In the genomic region with DNA sequence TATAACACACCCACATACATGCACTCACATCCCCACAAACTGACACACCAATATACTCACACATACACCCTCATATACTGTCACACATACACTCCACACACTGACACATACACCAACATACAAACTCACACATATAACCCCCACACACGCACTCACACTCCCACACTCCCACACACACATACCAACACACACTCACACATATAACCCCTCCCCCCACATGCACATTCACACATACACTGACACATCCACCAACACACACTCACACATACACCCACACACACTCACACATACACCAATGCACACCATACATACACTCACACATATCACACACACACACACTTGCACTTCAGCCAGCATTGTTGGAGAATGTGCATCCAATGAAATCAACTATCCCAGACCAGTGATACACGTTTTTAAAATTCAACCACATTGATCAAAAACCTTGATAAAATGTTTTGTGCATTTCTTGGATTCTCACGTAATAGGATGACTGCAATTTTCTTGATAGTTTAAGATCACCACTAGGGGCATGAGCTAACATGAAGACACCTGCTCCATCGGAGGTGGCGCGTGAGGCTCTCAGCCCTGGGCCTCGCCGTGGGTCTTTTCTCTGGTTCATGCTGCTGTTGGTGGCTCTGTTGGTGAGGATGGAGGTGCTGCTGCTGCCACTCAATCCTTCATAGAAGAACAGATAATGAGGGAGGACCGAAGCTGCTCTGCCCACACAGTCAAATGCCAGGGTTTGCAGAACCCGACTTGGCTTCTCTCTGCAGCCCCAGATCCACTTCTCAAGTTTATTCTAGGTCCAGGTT, we compare ENCODE assay signal across 9 cellular contexts. TPM values are rescaled to one million over a fixed set of nuclear protein-coding genes. Genes with fewer than 3 reads are reported as not detected.
DNase-seq lines count a peak whose midpoint lies in the region; ATAC-seq and TF ChIP-seq lines count a peak whose summit lies in the region.
"Had no signal": no experiment of that assay in that cellular context is flagged by ENCODE, and none has a peak within 500 bp of the region (broad histone marks: within the 10 kb centered on the region; RNA-seq: fewer than 3 reads in every experiment).

No MANE protein-coding gene starts in this region.

- H2AFZ ChIP-seq in hepatocyte, result no peak overlapping the region

- DNase-seq in left ventricle myocardium inferior (no peak), Right ventricle myocardium superior (no peak), SK-N-DZ (ENCODE audit: low spot score) (peak; percentile 63), hepatocyte (ENCODE audit: low spot score) (peak; percentile 26), cerebellar cortex (ENCODE audit: low spot score) (no peak)
- DNase-seq in activated naive CD4-positive, alpha-beta T cell treated with anti-CD3 and anti-CD28 coated beads, Interleukin-2, amount 10 ng/mL, durations not matched to agents 7 days and 5 days, result no peak
- DNase-seq in activated CD4-positive, alpha-beta T cell treated with anti-CD3 and anti-CD28 coated beads, Interleukin-2, amount 50 U/mL, for 48 hours, result no peak

- no peak overlapping the region for H3K4me3 ChIP-seq in left ventricle myocardium inferior
- H3K4me3 ChIP-seq in hepatocyte, result no peak overlapping the region

- no peaks in the 10 kb centered on the region for H3K9me2 ChIP-seq in hepatocyte (replicated peaks; ENCODE audit: insufficient read depth)

- H3K4me3 Mint-ChIP-seq in activated naive CD4-positive, alpha-beta T cell treated with anti-CD3 and anti-CD28 coated beads, Interleukin-2, amount 10 ng/mL, durations not matched to agents 7 days and 5 days, result no peak overlapping the region
- H3K4me3 Mint-ChIP-seq: stimulated activated memory B cell treated with anti-CD40 and anti-IgM and Interleukin-4, amounts not matched to agents 10 μg/mL and 1 μg/mL and 100 μg/mL, for 72 hours had no signal

- no peaks in the 10 kb centered on the region for H3K9me3 ChIP-seq in left ventricle myocardium inferior (replicated peaks)
- no peaks in the 10 kb centered on the region for H3K9me3 ChIP-seq in hepatocyte (ENCODE audit: low read depth)

- H3K79me2 ChIP-seq in hepatocyte, result no peaks in the 10 kb centered on the region

- peaks cover 9% of the 10 kb centered on the region for H3K4me1 ChIP-seq in left ventricle myocardium inferior
- peaks cover 10% of the 10 kb centered on the region for H3K4me1 ChIP-seq in hepatocyte (ENCODE audit: insufficient read depth)

- ATAC-seq in Right ventricle myocardium superior (ENCODE audit: poor library complexity), result no peak
- no peak for ATAC-seq in HG02623 (IDR thresholded peaks at IDR 0.05; ENCODE audit: unreplicated experiment)
- ATAC-seq: stimulated activated memory B cell treated with anti-CD40 and anti-IgM and Interleukin-4, amounts not matched to agents 10 μg/mL and 1 μg/mL and 100 μg/mL, for 72 hours had no signal

- no peaks in the 10 kb centered on the region for H3K36me3 Mint-ChIP-seq in activated naive CD4-positive, alpha-beta T cell treated with anti-CD3 and anti-CD28 coated beads, Interleukin-2, amount 10 ng/mL, durations not matched to agents 7 days and 5 days
- H3K36me3 Mint-ChIP-seq: stimulated activated memory B cell treated with anti-CD40 and anti-IgM and Interleukin-4, amounts not matched to agents 10 μg/mL and 1 μg/mL and 100 μg/mL, for 72 hours had no signal

- CTCF ChIA-PET in activated naive CD4-positive, alpha-beta T cell treated with anti-CD3 and anti-CD28 coated beads, Interleukin-2, amount 10 ng/mL, durations not matched to agents 7 days and 5 days (lab: Charles Lee), result interaction anchor here (0.8 to 2.1 kb wide), 2 partner anchors 11 to 12 kb away, joined by 3 to 5 read pairs; no protein-coding TSS in a partner anchor

- no peak overlapping the region for H3K4me2 ChIP-seq in hepatocyte

- TF ChIP-seq CTCF in left ventricle myocardium inferior (IDR thresholded peaks at IDR 0.05; ENCODE audit: borderline replicate concordance) (peak; percentile 32), hepatocyte (IDR thresholded peaks at IDR 0.05; ENCODE audit: poor library complexity) (peak; percentile 37)

- H3K27me3 Mint-ChIP-seq in activated naive CD4-positive, alpha-beta T cell treated with anti-CD3 and anti-CD28 coated beads, Interleukin-2, amount 10 ng/mL, durations not matched to agents 7 days and 5 days, result peaks cover 3% of the 10 kb centered on the region
- H3K27me3 Mint-ChIP-seq: stimulated activated memory B cell treated with anti-CD40 and anti-IgM and Interleukin-4, amounts not matched to agents 10 μg/mL and 1 μg/mL and 100 μg/mL, for 72 hours had no signal

- H3K4me1 Mint-ChIP-seq in activated naive CD4-positive, alpha-beta T cell treated with anti-CD3 and anti-CD28 coated beads, Interleukin-2, amount 10 ng/mL, durations not matched to agents 7 days and 5 days, result no peaks in the 10 kb centered on the region

- H3K36me3 ChIP-seq in left ventricle myocardium inferior (no peaks in the 10 kb centered on the region), hepatocyte (replicated peaks; ENCODE audit: insufficient read depth, low read depth) (no peaks in the 10 kb centered on the region)

- no peaks in the 10 kb centered on the region for H4K20me1 ChIP-seq in hepatocyte (ENCODE audit: insufficient read depth, poor library complexity, severe bottlenecking)

- no peaks in the 10 kb centered on the region for H3K9me3 Mint-ChIP-seq in activated naive CD4-positive, alpha-beta T cell treated with anti-CD3 and anti-CD28 coated beads, Interleukin-2, amount 10 ng/mL, durations not matched to agents 7 days and 5 days
- H3K9me3 Mint-ChIP-seq: stimulated activated memory B cell treated with anti-CD40 and anti-IgM and Interleukin-4, amounts not matched to agents 10 μg/mL and 1 μg/mL and 100 μg/mL, for 72 hours had no signal

- H3K27me3 ChIP-seq in left ventricle myocardium inferior (ENCODE audit: low read depth), result no peaks in the 10 kb centered on the region
- H3K27me3 ChIP-seq in hepatocyte, result no peaks in the 10 kb centered on the region

- H3K27ac ChIP-seq in left ventricle myocardium inferior (replicated peaks) (no peak overlapping the region), hepatocyte (no peak overlapping the region)

- 68% methylated on average over 10 of the region's 10 CpGs for WGBS in hepatocyte (ENCODE audit: low lambda C conversion rate, missing lambda C conversion rate)

- intact Hi-C loops in left ventricle myocardium inferior (cut with micrococcal nuclease), result no loop called here
- intact Hi-C loops in Right ventricle myocardium superior (cut with DNase I), result no loop called here

- no peak overlapping the region for H3K27ac Mint-ChIP-seq in activated naive CD4-positive, alpha-beta T cell treated with anti-CD3 and anti-CD28 coated beads, Interleukin-2, amount 10 ng/mL, durations not matched to agents 7 days and 5 days
- H3K27ac Mint-ChIP-seq: stimulated activated memory B cell treated with anti-CD40 and anti-IgM and Interleukin-4, amounts not matched to agents 10 μg/mL and 1 μg/mL and 100 μg/mL, for 72 hours had no signal

RNA-seq across cellular contexts. Expression of gene CHST15, which starts 32.1 kb away (rescaled TPM):
- total RNA-seq in left ventricle myocardium inferior (4.5 TPM), Right ventricle myocardium superior (3.0 TPM), hepatocyte (4.1 and 4.5 TPM in 2 replicates)
- 21.7 and 24.0 TPM in 2 replicates for polyA plus RNA-seq in SK-N-DZ (2014; cell fraction: cytosol; rRNA removed)
- polyA plus RNA-seq in SK-N-DZ (2014; cell fraction: nucleus; rRNA removed), result 25.8 and 46.5 TPM in 2 replicates
- 3.9 and 4.4 TPM in 2 replicates for polyA plus RNA-seq in hepatocyte

Comparison
In these comparisons a context has a peak if more than half of its experiments do, and no peak if none do; other contexts are left out.
1. DNase-seq: peak in SK-N-DZ (single experiment) and hepatocyte (single experiment); none in left ventricle myocardium inferior (single experiment), Right ventricle myocardium superior (single experiment), cerebellar cortex (single experiment), activated naive CD4-positive, alpha-beta T cell treated with anti-CD3 and anti-CD28 coated beads, Interleukin-2, amount 10 ng/mL, durations not matched to agents 7 days and 5 days (single experiment) and activated CD4-positive, alpha-beta T cell treated with anti-CD3 and anti-CD28 coated beads, Interleukin-2, amount 50 U/mL, for 48 hours (0 of 2).